ENCODE assay signal across 13 cellular contexts in genomic region chr11:48050304-48050703, GRCh38.
DNase-seq lines count a peak whose midpoint lies in the region; ATAC-seq and TF ChIP-seq lines count a peak whose summit lies in the region.
"Had no signal": no experiment of that assay in that cellular context is flagged by ENCODE, and none has a peak within 500 bp of the region (broad histone marks: within the 10 kb centered on the region; RNA-seq: fewer than 3 reads in every experiment).

No MANE protein-coding gene starts in this region.

- H3K4me3 ChIP-seq in NB4 (ENCODE audit: low read depth, low read length) (no peak overlapping the region), hepatocyte (no peak overlapping the region), spleen (no peak overlapping the region)
- H3K4me3 ChIP-seq: right atrium auricular region had no signal

- WGBS in hepatocyte (ENCODE audit: low lambda C conversion rate, missing lambda C conversion rate), result 81% methylated on average over 3 of the region's 3 CpGs
- WGBS in spleen, 5 donors, result 45 to 68% (median 58%) methylated on average over 3 of the region's 3 CpGs

- H3K9me2 ChIP-seq in hepatocyte (replicated peaks; ENCODE audit: insufficient read depth), result no peaks in the 10 kb centered on the region

- H3K4me1 ChIP-seq in hepatocyte (ENCODE audit: insufficient read depth) (peaks cover 24% of the 10 kb centered on the region), spleen (peaks cover 46 to 95% (median 78%) of the 10 kb centered on the region in 6 donors)

- H3K4me2 ChIP-seq in hepatocyte, result no peak overlapping the region

- H3K79me2 ChIP-seq in hepatocyte, result peaks cover 61% of the 10 kb centered on the region

- no peak overlapping the region for H2AFZ ChIP-seq in hepatocyte

- TF ChIP-seq POLR2A in NB4 (IDR thresholded peaks at IDR 0.05; ENCODE audit: extremely low read depth, insufficient read length), result no peak
- TF ChIP-seq POLR2A in spleen (IDR thresholded peaks at IDR 0.05), result no peak

- no peaks in the 10 kb centered on the region for H4K20me1 ChIP-seq in hepatocyte (ENCODE audit: insufficient read depth, poor library complexity, severe bottlenecking)

- intact Hi-C loops in spleen (cut with DNase I; ENCODE audit: low total_unique reads), result no loop called here

- H3K27me3 ChIP-seq in hepatocyte, result no peaks in the 10 kb centered on the region
- no peaks in the 10 kb centered on the region for H3K27me3 ChIP-seq in spleen (replicated peaks in 1 of 7)
- H3K27me3 ChIP-seq: right atrium auricular region had no signal

- H3K36me3 ChIP-seq in hepatocyte (replicated peaks; ENCODE audit: insufficient read depth, low read depth) (no peaks in the 10 kb centered on the region), spleen (peaks cover 0 to 11% (median 2%) of the 10 kb centered on the region in 6 donors)
- H3K36me3 ChIP-seq: right atrium auricular region had no signal

- peak; percentile 68 for DNase-seq in NOMO-1 treated with DMSO at 0.1 percent for 48 hours (lab: John Stamatoyannopoulos, UW; ENCODE audit: unreplicated experiment)
- no peak for DNase-seq in NOMO-1 treated with dmso at 0.1 percent for 144 hours (lab: John Stamatoyannopoulos, UW; ENCODE audit: unreplicated experiment)
- peak; percentile 55 for DNase-seq in NB4 (ENCODE audit: low read depth)
- no peak for DNase-seq in hepatocyte (ENCODE audit: low spot score)
- no peak for DNase-seq in spleen
- DNase-seq in anterior cingulate cortex (lab: John Stamatoyannopoulos, UW), result no peak
- DNase-seq: 8988T; activated CD4-positive, alpha-beta T cell treated with anti-CD3 and anti-CD28 coated beads, Interleukin-2, amount 50 U/mL, for 48 hours; activated naive CD4-positive, alpha-beta T cell treated with Interleukin-2 at 50 U/mL for 16 hours; stimulated activated naive CD4-positive, alpha-beta T cell had no signal

- no peaks in the 10 kb centered on the region for H3K9me3 ChIP-seq in hepatocyte (ENCODE audit: low read depth)
- no peaks in the 10 kb centered on the region for H3K9me3 ChIP-seq in spleen
- H3K9me3 ChIP-seq: right atrium auricular region had no signal

- ATAC-seq in GM18511 (IDR thresholded peaks at IDR 0.05; ENCODE audit: unreplicated experiment) (no peak), GM18909 (IDR thresholded peaks at IDR 0.05; ENCODE audit: poor library complexity, unreplicated experiment) (no peak)

- no peak for TF ChIP-seq CTCF in NB4 (IDR thresholded peaks at IDR 0.05; ENCODE audit: low read depth, low read length)
- no peak for TF ChIP-seq CTCF in hepatocyte (IDR thresholded peaks at IDR 0.05; ENCODE audit: poor library complexity)
- TF ChIP-seq CTCF in spleen (IDR thresholded peaks at IDR 0.05 in 8 of 11, conservative IDR thresholded peaks at IDR 0.05 in 3 of 11), result no peak

- H3K27ac ChIP-seq in hepatocyte, result peak overlapping the region; percentile 64
- H3K27ac ChIP-seq in spleen, result peak overlapping the region in 7 of 8 donors; percentile 48 to 80 (median 70)
- H3K27ac ChIP-seq: right atrium auricular region had no signal

Comparison
In these comparisons a context has a peak if more than half of its experiments do, and no peak if none do; other contexts are left out.
1. DNase-seq: peak in NOMO-1 treated with DMSO at 0.1 percent for 48 hours (single experiment) and NB4 (single experiment); none in NOMO-1 treated with dmso at 0.1 percent for 144 hours (single experiment), hepatocyte (single experiment), spleen (single experiment) and anterior cingulate cortex (0 of 58).